Comparison of ENCODE assay signal across 22 cellular contexts in genomic region chr4:158071931-158072330, GRCh38.
"Had no signal": no experiment of that assay in that cellular context is flagged by ENCODE, and none has a peak within 500 bp of the region (broad histone marks: within the 10 kb centered on the region; RNA-seq: fewer than 3 reads in every experiment).

No MANE protein-coding gene starts in this region.

- H3K27ac ChIP-seq: heart right ventricle, hepatocyte, left lung, neutrophil, ovary, right atrium auricular region, spleen, suprapubic skin, thoracic aorta, tibial artery, upper lobe of right lung had no signal

- H3K79me2 ChIP-seq: hepatocyte had no signal

- H3K36me3 ChIP-seq: heart right ventricle, left lung, neutrophil, ovary, right atrium auricular region, spleen, suprapubic skin, thoracic aorta, tibial artery, upper lobe of right lung had no signal

- H3K27me3 ChIP-seq: heart right ventricle, hepatocyte, left lung, neutrophil, ovary, right atrium auricular region, spleen, suprapubic skin, tibial artery, upper lobe of right lung had no signal

- H3K9me3 ChIP-seq: heart right ventricle, left lung, neutrophil, ovary, right atrium auricular region, spleen, suprapubic skin, thoracic aorta, tibial artery, upper lobe of right lung had no signal

- ATAC-seq: heart right ventricle; left colon; left lung; naive thymus-derived CD8-positive, alpha-beta T cell; sciatic nerve; stimulated activated effector memory CD8-positive, alpha-beta T cell treated with anti-CD3 and anti-CD28 coated beads, Interleukin-12 subunit alpha, Interleukin-12 subunit beta, amount 100 ng/mL, for 72 hours; upper lobe of right lung had no signal

- H3K4me2 ChIP-seq: hepatocyte had no signal

- H3K4me3 ChIP-seq: heart right ventricle, hepatocyte, left lung, lung, ovary, right atrium auricular region, spleen, suprapubic skin, thoracic aorta, tibial artery, upper lobe of right lung had no signal

- H2AFZ ChIP-seq: hepatocyte had no signal

- H3K4me1 ChIP-seq: left lung, right atrium auricular region, spleen, suprapubic skin, upper lobe of right lung had no signal

- DNase-seq: heart right ventricle; left colon; left lung; mesendoderm; naive thymus-derived CD8-positive, alpha-beta T cell; occipital lobe; ovary; small intestine; spleen; stimulated activated CD4-positive, alpha-beta T cell treated with anti-CD3 and anti-CD28 coated beads, Interleukin-4, amount 100 ng/mL, for 24 hours; stimulated activated naive CD4-positive, alpha-beta T cell; tibial artery; trophoblast cell; upper lobe of right lung had no signal
